15 cellular contexts compared by ENCODE assay signal in the genomic region with DNA sequence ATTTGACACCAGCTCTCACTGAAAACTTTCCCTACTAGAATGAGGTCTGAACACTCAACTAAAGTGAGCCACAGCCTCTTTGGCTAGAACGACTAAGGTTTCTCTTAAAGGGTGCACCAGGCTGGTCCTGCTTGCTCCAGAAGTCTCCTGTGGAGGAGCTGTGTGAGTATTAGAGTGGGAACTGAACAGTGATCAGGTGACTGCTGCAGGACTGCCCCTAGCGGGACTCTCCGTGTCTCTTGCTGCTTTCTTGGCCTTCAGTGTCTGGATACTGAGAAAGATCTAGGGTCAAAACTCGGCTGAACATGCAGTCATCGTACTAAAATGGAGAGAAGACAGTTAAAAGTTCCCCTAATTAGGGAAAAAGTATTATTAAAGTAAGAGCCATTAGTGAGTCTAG. TPM values are rescaled to one million over a fixed set of nuclear protein-coding genes. Genes with fewer than 3 reads are reported as not detected.
A peak's percentile ranks its signal among the peaks of the same experiment; 100 is the strongest.
DNase-seq lines count a peak whose midpoint lies in the region; ATAC-seq and TF ChIP-seq lines count a peak whose summit lies in the region.
"Had no signal": no experiment of that assay in that cellular context is flagged by ENCODE, and none has a peak within 500 bp of the region (broad histone marks: within the 10 kb centered on the region; RNA-seq: fewer than 3 reads in every experiment).

No MANE protein-coding gene starts in this region.

- DNase-seq in DMS53 (lab: John Stamatoyannopoulos, UW) (peak; percentile 5), DMS53 treated with DMSO at 0.1 percent for 48 hours (lab: John Stamatoyannopoulos, UW; ENCODE audit: unreplicated experiment) (no peak), T-helper 17 cell (no peak), left ventricle myocardium superior (no peak), progenitor cell of endocrine pancreas (ENCODE audit: low spot score, unreplicated experiment) (no peak), omental fat pad (ENCODE audit: low spot score) (no peak), Calu3 (no peak), retina (no peak)
- DNase-seq: 8988T; activated CD8-positive, alpha-beta memory T cell treated with anti-CD3 and anti-CD28 coated beads, Interleukin-2, amount 50 U/mL, for 48 hours; GOT3 had no signal

- peaks cover 5% of the 10 kb centered on the region for H3K4me1 Mint-ChIP-seq in T-helper 17 cell
- H3K4me1 Mint-ChIP-seq in progenitor cell of endocrine pancreas (ENCODE audit: low read depth), result no peaks in the 10 kb centered on the region
- no peaks in the 10 kb centered on the region for H3K4me1 Mint-ChIP-seq in Calu3 (ENCODE audit: low read depth, unreplicated experiment)
- H3K4me1 Mint-ChIP-seq: IgD-negative memory B cell had no signal

- BruUV-seq in Calu3 (replicated peaks; lab: Mats Ljungman, UMichigan), result no TSS peak

- no peaks in the 10 kb centered on the region for H3K9me3 ChIP-seq in T-helper 17 cell (ENCODE audit: control insufficient read depth, low read length, poor library complexity, severe bottlenecking)

- no peak for ATAC-seq in T-helper 17 cell
- ATAC-seq in left ventricle myocardium superior, result peak; percentile 44
- no peak for ATAC-seq in omental fat pad (ENCODE audit: low FRiP score)

- peaks cover 8% of the 10 kb centered on the region for H3K36me3 Mint-ChIP-seq in T-helper 17 cell (ENCODE audit: low read depth)
- peaks cover 5% of the 10 kb centered on the region for H3K36me3 Mint-ChIP-seq in progenitor cell of endocrine pancreas (ENCODE audit: insufficient read depth)
- peaks cover 8% of the 10 kb centered on the region for H3K36me3 Mint-ChIP-seq in Calu3 (ENCODE audit: insufficient read depth, unreplicated experiment)

- H3K27me3 Mint-ChIP-seq in T-helper 17 cell, result no peaks in the 10 kb centered on the region
- H3K27me3 Mint-ChIP-seq in progenitor cell of endocrine pancreas, result no peaks in the 10 kb centered on the region
- no peaks in the 10 kb centered on the region for H3K27me3 Mint-ChIP-seq in Calu3 (ENCODE audit: unreplicated experiment)
- H3K27me3 Mint-ChIP-seq: IgD-negative memory B cell had no signal

- CTCF ChIA-PET in Calu3 (lab: Charles Lee), result no interaction called here

- H3K9me3 Mint-ChIP-seq in progenitor cell of endocrine pancreas (ENCODE audit: low read depth) (no peaks in the 10 kb centered on the region), Calu3 (ENCODE audit: low read depth, unreplicated experiment) (no peaks in the 10 kb centered on the region)
- H3K9me3 Mint-ChIP-seq: IgD-negative memory B cell; T-helper 2 cell treated with Interferon-gamma antibody and Interleukin-4, amounts not matched to agents 5 μg/mL and 100 μg/mL, for 36 hours had no signal

- TF ChIP-seq CTCF in progenitor cell of endocrine pancreas (IDR thresholded peaks at IDR 0.05; ENCODE audit: unreplicated experiment) (peak; percentile 33), omental fat pad (IDR thresholded peaks at IDR 0.05) (no peak), Calu3 (IDR thresholded peaks at IDR 0.05; ENCODE audit: unreplicated experiment) (no peak)

- intact Hi-C loops in left ventricle myocardium superior (cut with micrococcal nuclease) (no loop called here), Calu3 (cut with micrococcal nuclease; ENCODE audit: unreplicated experiment) (no loop called here)

- H3K27ac Mint-ChIP-seq in T-helper 17 cell, result peak overlapping the region; percentile 75
- no peak overlapping the region for H3K27ac Mint-ChIP-seq in progenitor cell of endocrine pancreas
- no peak overlapping the region for H3K27ac Mint-ChIP-seq in Calu3 (ENCODE audit: unreplicated experiment)
- H3K27ac Mint-ChIP-seq: IgD-negative memory B cell; T-helper 2 cell treated with Interferon-gamma antibody and Interleukin-4, amounts not matched to agents 5 μg/mL and 100 μg/mL, for 36 hours had no signal

- H3K4me3 Mint-ChIP-seq in T-helper 17 cell, result no peak overlapping the region
- H3K4me3 Mint-ChIP-seq in progenitor cell of endocrine pancreas (ENCODE audit: low read depth), result no peak overlapping the region
- H3K4me3 Mint-ChIP-seq in Calu3 (ENCODE audit: low read depth, unreplicated experiment), result no peak overlapping the region
- H3K4me3 Mint-ChIP-seq: IgD-negative memory B cell; T-helper 2 cell treated with Interferon-gamma antibody and Interleukin-4, amounts not matched to agents 5 μg/mL and 100 μg/mL, for 36 hours had no signal

RNA-seq across cellular contexts. Expression of a gene that starts 34.6 kb away (rescaled TPM):
- 100 to 1,000 TPM; 162 to 200 TPM for total RNA-seq in T-helper 17 cell
- total RNA-seq in left ventricle myocardium superior, result 20.7 TPM
- total RNA-seq in progenitor cell of endocrine pancreas, result 122 and 131 TPM in 2 replicates
- total RNA-seq in omental fat pad, result 10 to 100 TPM; 16.9 to 59.0 (median 33.7) TPM
- 33.5 and 35.0 TPM in 2 replicates for total RNA-seq in Calu3 (2022)

RNA-seq across cellular contexts. Expression of a gene that starts 59.6 kb away (rescaled TPM):
- total RNA-seq in T-helper 17 cell (under 1 TPM in 1 of 2 donors, not detected in 1; 0.37 TPM), left ventricle myocardium superior (0.25 TPM), progenitor cell of endocrine pancreas (0.57 and 1.9 TPM in 2 replicates), omental fat pad (not detected), Calu3 (2022) (not detected in 2 replicates)
- total RNA-seq: astrocyte, lung had no signal
